In the genomic region with DNA sequence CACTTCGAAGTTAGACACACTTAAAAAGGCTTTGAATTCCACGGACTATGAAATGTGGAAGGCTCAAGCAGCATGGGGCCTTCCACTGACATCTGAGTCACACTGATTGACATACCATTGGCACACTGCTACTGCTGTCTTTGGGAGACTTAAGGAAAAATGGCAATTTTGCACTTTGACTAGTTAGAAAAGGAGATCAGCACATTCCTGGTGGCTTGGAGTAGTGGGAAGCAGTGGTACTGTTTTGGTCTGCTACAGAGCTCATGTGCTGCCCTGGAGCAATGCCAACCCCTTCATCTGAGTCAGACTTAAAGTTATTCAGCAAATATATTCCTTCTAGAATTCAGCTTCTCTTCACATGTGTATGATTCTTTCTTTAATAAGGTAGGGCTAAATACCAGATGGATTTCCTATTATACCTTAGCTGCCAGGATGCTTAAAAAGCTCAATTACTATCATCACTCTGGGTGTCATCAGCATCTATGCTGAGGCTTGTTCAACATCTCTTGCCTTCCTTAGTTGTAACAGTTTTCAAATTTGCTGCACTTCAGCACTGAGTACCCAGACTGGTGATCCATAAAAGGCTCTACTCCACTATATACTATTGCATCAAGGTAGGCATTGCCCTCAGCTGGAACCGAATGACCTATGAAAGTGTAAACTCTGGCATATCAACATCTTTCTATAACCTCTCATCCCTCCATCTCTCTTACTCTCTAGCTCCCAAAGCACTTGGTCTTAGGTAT, we compare ENCODE assay signal across 1 cellular context.
A peak's percentile ranks its signal among the peaks of the same experiment; 100 is the strongest.
TF ChIP-seq lines count a peak whose summit lies in the region.

No MANE protein-coding gene starts in this region.

TF ChIP-seq in IMR-90, 13 proteins besides CTCF, POLR2A, EP300 and RAD21 (continued from another document):
- TF ChIP-seq RFX5 (IDR thresholded peaks at IDR 0.05; ENCODE audit: low read depth, low read length) = no peak
- no peak for TF ChIP-seq MAZ (IDR thresholded peaks at IDR 0.05; ENCODE audit: borderline replicate concordance, low read depth, low read length)
- TF ChIP-seq BHLHE40 (IDR thresholded peaks at IDR 0.05; ENCODE audit: low read depth, low read length) = peak; percentile 94
- TF ChIP-seq MAFK (IDR thresholded peaks at IDR 0.05; ENCODE audit: low read depth, low read length) = no peak
- TF ChIP-seq, protein P1, sequence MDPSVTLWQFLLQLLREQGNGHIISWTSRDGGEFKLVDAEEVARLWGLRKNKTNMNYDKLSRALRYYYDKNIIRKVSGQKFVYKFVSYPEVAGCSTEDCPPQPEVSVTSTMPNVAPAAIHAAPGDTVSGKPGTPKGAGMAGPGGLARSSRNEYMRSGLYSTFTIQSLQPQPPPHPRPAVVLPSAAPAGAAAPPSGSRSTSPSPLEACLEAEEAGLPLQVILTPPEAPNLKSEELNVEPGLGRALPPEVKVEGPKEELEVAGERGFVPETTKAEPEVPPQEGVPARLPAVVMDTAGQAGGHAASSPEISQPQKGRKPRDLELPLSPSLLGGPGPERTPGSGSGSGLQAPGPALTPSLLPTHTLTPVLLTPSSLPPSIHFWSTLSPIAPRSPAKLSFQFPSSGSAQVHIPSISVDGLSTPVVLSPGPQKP (IDR thresholded peaks at IDR 0.05; ENCODE audit: borderline replicate concordance, low read depth, low read length) = no peak
- TF ChIP-seq MXI1 (IDR thresholded peaks at IDR 0.05; ENCODE audit: borderline replicate concordance, low read depth, low read length) = no peak
